Comparison of ENCODE assay signal across 16 cellular contexts in genomic region chr6:42175860-42176259, GRCh38. TPM values are rescaled to one million over a fixed set of nuclear protein-coding genes. Genes with fewer than 3 reads are reported as not detected.
DNase-seq lines count a peak whose midpoint lies in the region; ATAC-seq and TF ChIP-seq lines count a peak whose summit lies in the region.
"Had no signal": no experiment of that assay in that cellular context is flagged by ENCODE, and none has a peak within 500 bp of the region (broad histone marks: within the 10 kb centered on the region; RNA-seq: fewer than 3 reads in every experiment).

No MANE protein-coding gene starts in this region.

- H3K27ac Mint-ChIP-seq in neural progenitor cell: no peak overlapping the region
- H3K27ac Mint-ChIP-seq: memory B cell had no signal

- H3K36me3 Mint-ChIP-seq in neural progenitor cell: no peaks in the 10 kb centered on the region
- H3K36me3 Mint-ChIP-seq: memory B cell had no signal

- H3K4me3 Mint-ChIP-seq in neural progenitor cell: no peak overlapping the region
- H3K4me3 Mint-ChIP-seq: memory B cell had no signal

- H3K27ac ChIP-seq in mammary epithelial cell (ENCODE audit: insufficient read depth, low read depth, low read length) (no peak overlapping the region), neural progenitor cell (no peak overlapping the region), left lung (no peak overlapping the region)

- dilution Hi-C loops in mammary epithelial cell (cut with HindIII; ENCODE audit: low sequenced_read_pairs): no loop called here

- WGBS in mammary epithelial cell (ENCODE audit: low coverage, missing lambda C conversion rate): 65% methylated on average over 5 of the region's 5 CpGs

- H3K4me3 ChIP-seq in mammary epithelial cell (replicated peaks in 1 of 3; ENCODE audit: insufficient read depth in 1 of 3, low read depth in 2 of 3, low read length in 3 of 3) (no peak overlapping the region), neural progenitor cell (no peak overlapping the region), left lung (no peak overlapping the region)

- H3K4me1 Mint-ChIP-seq in neural progenitor cell: peaks cover 9% of the 10 kb centered on the region
- H3K4me1 Mint-ChIP-seq: memory B cell had no signal

- H3K27me3 Mint-ChIP-seq in neural progenitor cell (ENCODE audit: insufficient read depth, low read depth): peaks cover 14% of the 10 kb centered on the region

- H2AFZ ChIP-seq in mammary epithelial cell (ENCODE audit: low read depth, low read length) (no peak overlapping the region), neural progenitor cell (replicated peaks) (no peak overlapping the region)

- BruUV-seq in mammary epithelial cell (replicated peaks; lab: Mats Ljungman, UMichigan): no TSS peak

- in situ Hi-C loops in mammary epithelial cell (cut with MboI; ENCODE audit: low sequenced_read_pairs in 2 of 2): no loop called here

- ATAC-seq in HG03135 (IDR thresholded peaks at IDR 0.05; ENCODE audit: unreplicated experiment): no peak
- ATAC-seq in left lung: no peak

- H3K4me1 ChIP-seq in mammary epithelial cell (ENCODE audit: insufficient read depth, low read length): no peaks in the 10 kb centered on the region
- H3K4me1 ChIP-seq in neural progenitor cell: no peaks in the 10 kb centered on the region
- H3K4me1 ChIP-seq in left lung: peaks cover 0 to 4% of the 10 kb centered on the region in 2 donors

- H3K79me2 ChIP-seq in mammary epithelial cell (ENCODE audit: insufficient read depth, low read length): no peaks in the 10 kb centered on the region
- H3K79me2 ChIP-seq in neural progenitor cell (ENCODE audit: low read depth): no peaks in the 10 kb centered on the region

- intact Hi-C loops in mammary epithelial cell (cut with micrococcal nuclease) (no loop called here), left lung (cut with DNase I) (no loop called here)

- CTCF ChIA-PET in mammary epithelial cell (lab: Charles Lee; ENCODE audit: low non-redundant PET): interaction anchor here (0.6 kb wide), 1 partner anchor 52 kb away, joined by 7 read pairs; no protein-coding TSS in a partner anchor

- DNase-seq in ELR (ENCODE audit: low read depth): peak; percentile 29
- peak; percentile 14 to 29 for DNase-seq in Kasumi-1 (lab: John Stamatoyannopoulos, UW)
- no peak for DNase-seq in mammary epithelial cell
- DNase-seq in neural progenitor cell (ENCODE audit: low spot score): peak; percentile 33
- DNase-seq in HK-2 (ENCODE audit: unreplicated experiment): no peak
- DNase-seq in left lung: no peak
- DNase-seq: COR-L47, NCI-H1694, NCI-H510A, small intestine, substantia nigra had no signal

- H3K4me2 ChIP-seq in mammary epithelial cell (ENCODE audit: insufficient read depth, low read depth, low read length): no peak overlapping the region
- no peak overlapping the region for H3K4me2 ChIP-seq in neural progenitor cell

- TF ChIP-seq CTCF in mammary epithelial cell (conservative IDR thresholded peaks at IDR 0.05 in 1 of 2, IDR thresholded peaks at IDR 0.05 in 1 of 2; ENCODE audit: extremely low read depth in 1 of 2, insufficient read depth in 1 of 2, low read depth in 1 of 2, low read length in 2 of 2): peak; percentile 24 to 39
- TF ChIP-seq CTCF in neural progenitor cell (IDR thresholded peaks at IDR 0.05): peak; percentile 48
- TF ChIP-seq CTCF in left lung (IDR thresholded peaks at IDR 0.05): no peak

- no peak overlapping the region for H3K9ac ChIP-seq in mammary epithelial cell (ENCODE audit: insufficient read depth, low read length)
- no peak overlapping the region for H3K9ac ChIP-seq in neural progenitor cell

- H4K20me1 ChIP-seq in mammary epithelial cell (ENCODE audit: insufficient read depth, low read length): no peaks in the 10 kb centered on the region
- no peaks in the 10 kb centered on the region for H4K20me1 ChIP-seq in neural progenitor cell (ENCODE audit: low read depth)

- H3K36me3 ChIP-seq in mammary epithelial cell (ENCODE audit: insufficient read depth, low read length) (no peaks in the 10 kb centered on the region), neural progenitor cell (no peaks in the 10 kb centered on the region), left lung (no peaks in the 10 kb centered on the region)

- H3K9me3 Mint-ChIP-seq in neural progenitor cell: no peaks in the 10 kb centered on the region
- H3K9me3 Mint-ChIP-seq: memory B cell had no signal

- H3F3A ChIP-seq in neural progenitor cell (ENCODE audit: low read depth): peaks cover 20% of the 10 kb centered on the region

- H3K27me3 ChIP-seq in mammary epithelial cell (ENCODE audit: insufficient read depth, low read length) (no peaks in the 10 kb centered on the region), neural progenitor cell (no peaks in the 10 kb centered on the region), left lung (peaks cover 0 to 15% of the 10 kb centered on the region in 2 donors)

- H3K9me3 ChIP-seq in mammary epithelial cell (replicated peaks; ENCODE audit: insufficient read depth, low read length) (no peaks in the 10 kb centered on the region), neural progenitor cell (ENCODE audit: low read depth) (no peaks in the 10 kb centered on the region), left lung (no peaks in the 10 kb centered on the region)

RNA-seq across cellular contexts. Expression of gene GUCA1A, which starts 2.7 kb away (rescaled TPM):
- total RNA-seq in mammary epithelial cell (not detected), neural progenitor cell (ENCODE audit: low replicate concordance) (1.9 and 3.4 TPM in 2 replicates), left lung (under 1 TPM in 1 of 2 donors, not detected in 1; 0.17 TPM)
- polyA plus RNA-seq in mammary epithelial cell: not detected
- polyA minus RNA-seq in mammary epithelial cell: not detected
- total RNA-seq: activated CD8-positive, alpha-beta memory T cell treated with anti-CD3 and anti-CD28 coated beads for 36 hours; cardiac septum; RPMI7951 had no signal

RNA-seq across cellular contexts. Expression of gene GUCA1B, which starts 18.9 kb away (rescaled TPM):
- under 1 TPM in 1 of 2 donors, not detected in 1; 0.17 TPM for total RNA-seq in mammary epithelial cell
- polyA plus RNA-seq in mammary epithelial cell: 0.39 TPM
- polyA minus RNA-seq in mammary epithelial cell: not detected
- 0.22 and 1.2 TPM in 2 replicates for total RNA-seq in neural progenitor cell (ENCODE audit: low replicate concordance)
- total RNA-seq in left lung: 1 to 10 TPM in 1 of 2 donors, under 1 TPM in 1; 0.38 to 1.7 TPM
- total RNA-seq: RPMI7951 had no signal

RNA-seq across cellular contexts. Expression of gene C6orf132, which starts 33.4 kb away (rescaled TPM):
- total RNA-seq in mammary epithelial cell (10 to 100 TPM; 10.3 to 42.4 TPM), neural progenitor cell (ENCODE audit: low replicate concordance) (1.2 and 1.8 TPM in 2 replicates), left lung (10 to 100 TPM; 19.6 to 20.3 TPM)
- 9.5 TPM for polyA plus RNA-seq in mammary epithelial cell
- 27.8 TPM for polyA minus RNA-seq in mammary epithelial cell
- total RNA-seq: RPMI7951 had no signal

RNA-seq across cellular contexts. Expression of gene MRPS10, which starts 41.8 kb away (rescaled TPM):
- total RNA-seq in mammary epithelial cell (10 to 100 TPM; 41.2 to 50.9 TPM), neural progenitor cell (ENCODE audit: low replicate concordance) (42.1 and 68.0 TPM in 2 replicates), left lung (10 to 100 TPM; 25.4 to 30.8 TPM)
- 51.2 TPM for polyA plus RNA-seq in mammary epithelial cell
- polyA minus RNA-seq in mammary epithelial cell: 13.8 TPM

Comparison
In these comparisons a context has a peak if more than half of its experiments do, and no peak if none do; other contexts are left out.
1. DNase-seq: peak in ELR (single experiment), Kasumi-1 (2 of 2) and neural progenitor cell (single experiment); none in mammary epithelial cell (single experiment), HK-2 (single experiment) and left lung (0 of 2).
2. CTCF ChIP-seq: peak in mammary epithelial cell (2 of 2) and neural progenitor cell (single experiment); none in left lung (0 of 2).